ENCODE assay signal across 4 cellular contexts in the genomic region with DNA sequence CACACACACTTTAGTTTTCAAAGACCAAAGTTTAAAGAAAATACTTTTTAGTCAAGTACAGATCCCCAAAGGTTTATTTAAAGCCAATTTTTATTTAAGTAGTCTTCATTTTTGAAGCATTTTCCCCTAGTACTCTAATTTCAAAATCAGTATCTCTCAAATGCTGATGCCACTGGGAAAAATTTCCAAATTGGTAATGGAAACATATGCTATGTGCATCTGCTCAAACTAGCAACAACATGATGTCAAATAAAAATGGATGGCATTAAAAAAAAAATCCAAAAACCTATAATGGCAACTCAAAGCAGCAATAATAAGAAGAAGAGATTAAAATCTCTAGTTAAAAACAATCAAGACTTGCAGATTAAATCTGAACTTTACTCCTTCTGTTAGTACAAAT.
"Had no signal": no experiment of that assay in that cellular context is flagged by ENCODE, and none has a peak within 500 bp of the region (broad histone marks: within the 10 kb centered on the region; RNA-seq: fewer than 3 reads in every experiment).

No MANE protein-coding gene starts in this region.

- DNase-seq: GM23248, H9, HCEC 1CT, KBM-7 had no signal
